ENCODE assay signal across 21 cellular contexts in the genomic region with DNA sequence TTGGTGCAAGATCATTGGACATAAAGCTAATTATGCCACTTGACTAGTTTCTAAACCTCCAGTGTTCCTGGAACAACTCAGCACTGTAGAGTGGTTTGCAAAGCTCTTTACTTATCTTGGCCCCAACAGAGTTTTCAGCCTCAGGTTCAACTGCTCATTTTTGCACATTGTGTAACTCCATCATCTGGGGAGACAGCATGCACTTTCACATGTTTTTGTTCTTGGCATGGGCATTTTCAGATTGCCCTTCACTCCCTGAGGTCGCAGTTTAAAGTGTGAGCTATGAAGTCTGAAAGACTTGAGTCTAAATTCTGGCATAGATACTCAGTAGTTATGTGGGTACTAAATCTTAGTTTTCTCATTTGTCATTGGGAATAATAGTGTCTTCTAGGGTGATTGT.
"Had no signal": no experiment of that assay in that cellular context is flagged by ENCODE, and none has a peak within 500 bp of the region (broad histone marks: within the 10 kb centered on the region; RNA-seq: fewer than 3 reads in every experiment).

No MANE protein-coding gene starts in this region.

- H3K9me3 ChIP-seq: SJSA1 had no signal

- H3K4me1 ChIP-seq: SJSA1 had no signal

- DNase-seq: KBM-7, NCI-H1092, NCI-H1105 treated with DMSO at 0.1 percent for 48 hours, NCI-H1417 treated with DMSO at 0.1 percent for 48 hours, NCI-H146, NCI-H1694 treated with DMSO at 0.1 percent for 48 hours, NCI-H1930, NCI-H2081 treated with DMSO at 0.1 percent for 48 hours, NCI-H2171, NCI-H226, NCI-H446, NCI-H510A, NCI-H524 treated with DMSO at 0.1 percent for 48 hours, NCI-H69, NCI-H774, Right ventricle myocardium superior, RPMI8226, SIG-M5 had no signal

- H3K4me3 ChIP-seq: SJSA1, SK-N-MC had no signal

- H3K27me3 ChIP-seq: SJSA1 had no signal

- FAIRE-seq: RCC 7860 had no signal
